In genomic region chr2:158969162-158969716, GRCh38 we compare ENCODE assay signal across 8 cellular contexts. TPM values are rescaled to one million over a fixed set of nuclear protein-coding genes. Genes with fewer than 3 reads are reported as not detected.
DNase-seq lines count a peak whose midpoint lies in the region; ATAC-seq and TF ChIP-seq lines count a peak whose summit lies in the region.

No MANE protein-coding gene starts in this region.

- no peak overlapping the region for H2AK5ac ChIP-seq in trophoblast cell (ENCODE audit: low read length)

- H3K36me3 Mint-ChIP-seq in activated naive CD4-positive, alpha-beta T cell treated with anti-CD3 and anti-CD28 coated beads, Interleukin-2, amount 50 U/mL, for 24 hours = no peaks in the 10 kb centered on the region
- no peaks in the 10 kb centered on the region for H3K36me3 Mint-ChIP-seq in T-cell

- peak overlapping the region; percentile 63 for H4K8ac ChIP-seq in trophoblast cell (ENCODE audit: low read depth, low read length)

- H3K27ac ChIP-seq in foreskin keratinocyte (peak overlapping the region; percentile 80), trophoblast cell (ENCODE audit: low read depth, low read length) (peak overlapping the region; percentile 85)

- peak in 1 of 4 experiments; percentile 11 for ATAC-seq in T-cell (replicated peaks in 1 of 4)
- peak; percentile 1 for ATAC-seq in foreskin keratinocyte
- no peak for ATAC-seq in HG02623 (IDR thresholded peaks at IDR 0.05; ENCODE audit: unreplicated experiment)

- peak overlapping the region; percentile 92 for H4K91ac ChIP-seq in trophoblast cell (ENCODE audit: low read depth, low read length)

- H3K4ac ChIP-seq in trophoblast cell (ENCODE audit: low read depth, low read length) = peak overlapping the region; percentile 99

- peak overlapping the region; percentile 97 for H2BK5ac ChIP-seq in trophoblast cell (ENCODE audit: low read depth, low read length, poor library complexity)

- no peaks in the 10 kb centered on the region for H3K9me3 Mint-ChIP-seq in activated naive CD4-positive, alpha-beta T cell treated with anti-CD3 and anti-CD28 coated beads, Interleukin-2, amount 50 U/mL, for 24 hours
- H3K9me3 Mint-ChIP-seq in T-cell = no peaks in the 10 kb centered on the region

- H3K4me1 Mint-ChIP-seq in activated naive CD4-positive, alpha-beta T cell treated with anti-CD3 and anti-CD28 coated beads, Interleukin-2, amount 50 U/mL, for 24 hours = peaks cover 15% of the 10 kb centered on the region
- H3K4me1 Mint-ChIP-seq in T-cell = peaks cover 15 to 21% (median 17%) of the 10 kb centered on the region in 3 donors

- H3K23ac ChIP-seq in trophoblast cell (ENCODE audit: low read length) = no peak overlapping the region

- H3K36me3 ChIP-seq in trophoblast cell (ENCODE audit: control insufficient read depth in 1 of 2, insufficient read depth in 2 of 2, low read length in 2 of 2) = no peaks in the 10 kb centered on the region

- H2BK12ac ChIP-seq in trophoblast cell (ENCODE audit: low read length) = peak overlapping the region; percentile 37

- H3K4me1 ChIP-seq in foreskin keratinocyte (peaks cover 39% of the 10 kb centered on the region), trophoblast cell (ENCODE audit: control insufficient read depth in 1 of 2, insufficient read depth in 2 of 2, low read length in 2 of 2) (peaks cover 0 to 7% of the 10 kb centered on the region in 2 experiments)

- H3K9ac ChIP-seq in trophoblast cell (ENCODE audit: low read length) = peak overlapping the region; percentile 84

- peaks cover 19% of the 10 kb centered on the region for H3K79me2 ChIP-seq in trophoblast cell (ENCODE audit: control insufficient read depth, insufficient read depth, low read length, poor library complexity)

- peaks cover 47% of the 10 kb centered on the region for H3K27me3 Mint-ChIP-seq in activated naive CD4-positive, alpha-beta T cell treated with anti-CD3 and anti-CD28 coated beads, Interleukin-2, amount 50 U/mL, for 24 hours
- peaks cover 27 to 60% of the 10 kb centered on the region in 2 donors for H3K27me3 Mint-ChIP-seq in T-cell

- H3K4me3 ChIP-seq in trophoblast cell (ENCODE audit: low read depth, low read length) = peak overlapping the region; percentile 91

- no peak overlapping the region for H3K27ac Mint-ChIP-seq in activated naive CD4-positive, alpha-beta T cell treated with anti-CD3 and anti-CD28 coated beads, Interleukin-2, amount 50 U/mL, for 24 hours
- H3K27ac Mint-ChIP-seq in T-cell = no peak overlapping the region

- no CpG with 5 or more reads among the region's 36 CpGs for WGBS in trophoblast cell (ENCODE audit: extremely low coverage, insufficient coverage, insufficient read length)

- POLR2A ChIA-PET in T-cell (lab: Charles Lee) (no interaction called here), GM10248 (lab: Yijun Ruan, JAX) (no interaction called here)

- DNase-seq in activated naive CD4-positive, alpha-beta T cell (lab: John Stamatoyannopoulos, UW) = no peak
- no peak for DNase-seq in T-cell
- DNase-seq in foreskin keratinocyte = no peak
- no peak for DNase-seq in trophoblast cell
- DNase-seq in stimulated activated CD4-positive, alpha-beta T cell treated with anti-CD3 and anti-CD28 coated beads, Interleukin-4, amount 100 ng/mL, for 1 hour = no peak
- no peak for DNase-seq in GM10248 (ENCODE audit: extremely low spot score)

- H2AFZ ChIP-seq in trophoblast cell (ENCODE audit: insufficient read depth, low read length, poor library complexity) = peak overlapping the region; percentile 81

- H3K9me3 ChIP-seq in trophoblast cell (ENCODE audit: insufficient read depth, low read depth, low read length) = no peaks in the 10 kb centered on the region

- H3K18ac ChIP-seq in trophoblast cell (ENCODE audit: low read length) = peak overlapping the region; percentile 98

- TF ChIP-seq CTCF in foreskin keratinocyte (conservative IDR thresholded peaks at IDR 0.05) (no peak), GM10248 (IDR thresholded peaks at IDR 0.05; ENCODE audit: control extremely low read depth, extremely low read depth, low read depth, missing control alignments) (no peak)

- CTCF ChIA-PET in T-cell (lab: Charles Lee) = interaction anchor here in 1 of 2 donors (0.6 kb wide), 1 partner anchor 863 kb away, joined by 9 read pairs; no protein-coding TSS in a partner anchor
- CTCF ChIA-PET in GM10248 (lab: Yijun Ruan, JAX) = interaction anchor here (1.0 kb wide), 1 partner anchor 27 kb away, joined by 3 read pairs; no protein-coding TSS in a partner anchor

- peak overlapping the region; percentile 93 for H2BK120ac ChIP-seq in trophoblast cell (ENCODE audit: insufficient read depth, low read length, poor library complexity)

- H3K14ac ChIP-seq in trophoblast cell (ENCODE audit: low read length) = peak overlapping the region; percentile 77

- H3K4me3 Mint-ChIP-seq in activated naive CD4-positive, alpha-beta T cell treated with anti-CD3 and anti-CD28 coated beads, Interleukin-2, amount 50 U/mL, for 24 hours = peak overlapping the region; percentile 72
- peak overlapping the region; percentile 56 to 87 (median 73) for H3K4me3 Mint-ChIP-seq in T-cell

- H3K79me1 ChIP-seq in trophoblast cell (ENCODE audit: low read length) = peaks cover 20% of the 10 kb centered on the region

- peak overlapping the region; percentile 86 for H3K4me2 ChIP-seq in trophoblast cell (ENCODE audit: low read length)

- H4K12ac ChIP-seq in trophoblast cell (ENCODE audit: low read depth, low read length) = peak overlapping the region; percentile 59

- H3K27me3 ChIP-seq in foreskin keratinocyte (no peaks in the 10 kb centered on the region), trophoblast cell (ENCODE audit: insufficient read depth, low read length) (no peaks in the 10 kb centered on the region)

RNA-seq across cellular contexts. Expression of gene TANC1, which starts 0.8 kb away (rescaled TPM):
- total RNA-seq in T-cell = under 1 TPM; 0.26 to 0.61 (median 0.50) TPM
- total RNA-seq in foreskin keratinocyte = 28.0 and 29.7 TPM in 2 replicates
- 6.2 and 7.4 TPM in 2 replicates for polyA plus RNA-seq in foreskin keratinocyte
- 20.5 and 20.8 TPM in 2 replicates for polyA plus RNA-seq in trophoblast cell (2013)

Comparison
In these comparisons a context has a peak if more than half of its experiments do, and no peak if none do; other contexts are left out.
1. RNA of gene TANC1, which starts 0.8 kb away (total RNA-seq): 28.0 to 29.7 TPM in foreskin keratinocyte; 0.26 to 0.61 TPM in T-cell; every median in the first group is over 10 times any median in the second.